11 cellular contexts compared by ENCODE assay signal in the genomic region with DNA sequence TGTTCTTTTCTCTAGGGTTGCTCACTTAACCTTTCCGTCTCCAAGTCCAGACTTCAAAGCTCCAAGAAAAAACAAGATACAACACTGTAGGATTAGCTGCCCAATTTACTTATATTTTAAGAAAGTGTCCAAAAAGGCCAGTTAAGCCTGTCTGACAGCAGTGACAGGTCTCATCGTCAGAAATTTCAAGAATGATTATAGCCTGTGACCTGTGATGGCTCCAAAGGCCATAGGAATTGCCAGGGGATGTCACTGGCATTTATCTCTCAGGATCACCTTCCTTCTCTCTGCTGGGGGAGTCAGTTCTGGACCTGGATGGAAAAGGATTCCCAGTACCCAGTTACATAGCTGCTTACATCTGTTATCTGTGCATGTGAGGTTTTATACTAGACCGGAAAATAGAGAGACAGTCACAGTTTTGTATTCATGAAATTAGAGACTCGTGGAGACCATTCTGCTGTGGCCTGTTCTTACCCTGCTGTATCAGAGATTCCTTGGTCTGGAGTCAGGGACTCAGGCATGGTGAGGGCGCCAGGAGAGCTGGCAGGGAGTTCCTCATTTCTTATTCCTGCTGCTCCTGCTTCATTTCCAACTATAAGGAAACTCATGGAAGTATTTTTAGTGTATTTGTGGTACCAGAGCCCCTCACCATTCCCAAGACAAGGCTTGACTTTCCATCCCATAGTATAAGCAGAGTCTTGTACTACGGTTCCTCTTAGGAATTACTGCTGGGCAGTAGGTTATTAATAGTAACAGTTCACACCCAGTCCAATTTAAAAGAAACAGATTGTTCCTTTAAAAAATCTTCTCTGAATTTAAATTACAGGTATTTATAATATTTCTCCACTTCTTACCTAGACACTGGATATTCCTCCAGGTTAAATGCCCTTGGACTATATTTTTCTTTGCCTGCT.
"Had no signal": no experiment of that assay in that cellular context is flagged by ENCODE, and none has a peak within 500 bp of the region (broad histone marks: within the 10 kb centered on the region; RNA-seq: fewer than 3 reads in every experiment).

No MANE protein-coding gene starts in this region.

- ATAC-seq: left lobe of liver; pancreas; stimulated activated memory B cell treated with anti-CD40 and anti-IgM and Interleukin-4, amounts not matched to agents 10 μg/mL and 1 μg/mL and 100 μg/mL, for 72 hours had no signal

- H3K9me3 ChIP-seq: adrenal gland, pancreas had no signal

- DNase-seq: activated naive CD4-positive, alpha-beta T cell treated with anti-CD3 and anti-CD28 coated beads, Interleukin-2, amount 50 U/mL, for 16 hours; activated T-cell treated with anti-CD3 and anti-CD28 coated beads, Interleukin-2, amount 50 U/mL, for 1 hour; adrenal gland; brain microvascular endothelial cell; pancreas; small intestine had no signal

- H3K27me3 ChIP-seq: adrenal gland, brain microvascular endothelial cell, dorsolateral prefrontal cortex, pancreas had no signal

- H3K4me3 ChIP-seq: adrenal gland, dorsolateral prefrontal cortex, pancreas had no signal

- H3K27ac Mint-ChIP-seq: memory B cell; stimulated activated memory B cell treated with anti-CD40 and anti-IgM and Interleukin-4, amounts not matched to agents 10 μg/mL and 1 μg/mL and 100 μg/mL, for 72 hours had no signal

- H3K4me3 Mint-ChIP-seq: memory B cell; neural crest cell; stimulated activated memory B cell treated with anti-CD40 and anti-IgM and Interleukin-4, amounts not matched to agents 10 μg/mL and 1 μg/mL and 100 μg/mL, for 72 hours had no signal

- H3K36me3 ChIP-seq: adrenal gland, brain microvascular endothelial cell, pancreas had no signal

- H3K9me3 Mint-ChIP-seq: neural crest cell had no signal

- H3K36me3 Mint-ChIP-seq: memory B cell; stimulated activated memory B cell treated with anti-CD40 and anti-IgM and Interleukin-4, amounts not matched to agents 10 μg/mL and 1 μg/mL and 100 μg/mL, for 72 hours had no signal

- H3K27ac ChIP-seq: adrenal gland, brain microvascular endothelial cell, pancreas had no signal

- H3K27me3 Mint-ChIP-seq: stimulated activated memory B cell treated with anti-CD40 and anti-IgM and Interleukin-4, amounts not matched to agents 10 μg/mL and 1 μg/mL and 100 μg/mL, for 72 hours had no signal

- H3K4me1 ChIP-seq: adrenal gland, pancreas had no signal

- H3K4me1 Mint-ChIP-seq: memory B cell; stimulated activated memory B cell treated with anti-CD40 and anti-IgM and Interleukin-4, amounts not matched to agents 10 μg/mL and 1 μg/mL and 100 μg/mL, for 72 hours had no signal
